Comparison of ENCODE assay signal across 9 cellular contexts in the genomic region with DNA sequence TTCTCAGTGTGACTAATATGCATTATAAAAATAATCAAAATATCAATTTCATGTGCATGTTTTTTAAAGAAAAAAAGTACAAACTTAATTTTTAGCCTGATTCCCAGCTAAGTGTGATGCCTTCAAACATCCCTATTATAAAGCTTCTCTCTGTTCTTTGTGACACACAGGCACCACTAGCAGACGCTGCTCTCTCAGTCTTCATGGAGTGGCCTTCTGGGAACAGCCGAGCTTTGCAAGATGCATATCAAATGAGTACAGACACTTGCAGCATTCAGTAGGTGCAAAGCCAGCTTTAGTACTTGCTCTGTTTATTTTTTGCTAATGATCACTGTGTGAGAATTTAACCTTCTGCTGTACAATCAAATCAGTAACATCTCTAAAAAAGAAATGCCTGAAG.
DNase-seq lines count a peak whose midpoint lies in the region; ATAC-seq and TF ChIP-seq lines count a peak whose summit lies in the region.
"Had no signal": no experiment of that assay in that cellular context is flagged by ENCODE, and none has a peak within 500 bp of the region (broad histone marks: within the 10 kb centered on the region; RNA-seq: fewer than 3 reads in every experiment).

No MANE protein-coding gene starts in this region.

- TF ChIP-seq RAD21 in SK-N-SH (IDR thresholded peaks at IDR 0.05; ENCODE audit: low read length), result peak; percentile 83

- H3K4me3 ChIP-seq in SK-N-SH (ENCODE audit: low read depth in 2 of 2, low read length in 1 of 2) (no peak overlapping the region; a peak in 1 of 4 replicates), left ventricle myocardium inferior (no peak overlapping the region), testis (no peak overlapping the region)

- H2AFZ ChIP-seq in SK-N-SH (ENCODE audit: low read depth), result no peak overlapping the region

- intact Hi-C loops in left ventricle myocardium inferior (cut with micrococcal nuclease) (no loop called here), testis (cut with DNase I; ENCODE audit: low total_unique reads) (no loop called here), MCF 10A (cut with micrococcal nuclease) (no loop called here)

- no peak overlapping the region for H3K4me2 ChIP-seq in SK-N-SH

- H3K9me2 ChIP-seq in SK-N-SH, result no peaks in the 10 kb centered on the region

- H3K27me3 ChIP-seq in SK-N-SH (ENCODE audit: insufficient read depth), result no peaks in the 10 kb centered on the region
- no peaks in the 10 kb centered on the region for H3K27me3 ChIP-seq in left ventricle myocardium inferior (ENCODE audit: low read depth)
- H3K27me3 ChIP-seq in testis, result no peaks in the 10 kb centered on the region

- no peak for TF ChIP-seq EP300 in SK-N-SH (IDR thresholded peaks at IDR 0.05; ENCODE audit: borderline replicate concordance in 1 of 2, low read depth in 1 of 2, low read length in 1 of 2)

- peak; percentile 38 for DNase-seq in SK-N-SH
- peak; percentile 39 for DNase-seq in SK-N-DZ (ENCODE audit: low spot score)
- DNase-seq in left ventricle myocardium inferior, result no peak
- DNase-seq in testis, result peak; percentile 51
- DNase-seq in MCF 10A (ENCODE audit: unreplicated experiment), result no peak
- DNase-seq in stimulated activated naive CD4-positive, alpha-beta T cell (lab: John Stamatoyannopoulos, UW), result no peak
- no peak for DNase-seq in GM10248 (ENCODE audit: extremely low spot score)
- DNase-seq: activated naive CD8-positive, alpha-beta T cell treated with anti-CD3 and anti-CD28 coated beads, Interleukin-2, amount 10 ng/mL, durations not matched to agents 7 days and 5 days had no signal

- no peaks in the 10 kb centered on the region for H3K36me3 Mint-ChIP-seq in MCF 10A (ENCODE audit: insufficient read depth, unreplicated experiment)
- H3K36me3 Mint-ChIP-seq: activated naive CD8-positive, alpha-beta T cell treated with anti-CD3 and anti-CD28 coated beads, Interleukin-2, amount 10 ng/mL, durations not matched to agents 7 days and 5 days had no signal

- H3K4me3 Mint-ChIP-seq in MCF 10A (ENCODE audit: unreplicated experiment), result no peak overlapping the region
- H3K4me3 Mint-ChIP-seq: activated naive CD8-positive, alpha-beta T cell treated with anti-CD3 and anti-CD28 coated beads, Interleukin-2, amount 10 ng/mL, durations not matched to agents 7 days and 5 days had no signal

- H3K79me2 ChIP-seq in SK-N-SH (ENCODE audit: insufficient read depth), result no peaks in the 10 kb centered on the region

- peaks cover 80% of the 10 kb centered on the region for H3K27me3 Mint-ChIP-seq in MCF 10A (ENCODE audit: insufficient read depth, unreplicated experiment)
- H3K27me3 Mint-ChIP-seq: activated naive CD8-positive, alpha-beta T cell treated with anti-CD3 and anti-CD28 coated beads, Interleukin-2, amount 10 ng/mL, durations not matched to agents 7 days and 5 days had no signal

- H3K36me3 ChIP-seq in SK-N-SH (replicated peaks in 1 of 2; ENCODE audit: control insufficient read depth in 1 of 2, insufficient read depth in 2 of 2, low read length in 1 of 2), result no peaks in the 10 kb centered on the region
- no peaks in the 10 kb centered on the region for H3K36me3 ChIP-seq in left ventricle myocardium inferior
- no peaks in the 10 kb centered on the region for H3K36me3 ChIP-seq in testis (ENCODE audit: low read depth, missing control alignments)

- TF ChIP-seq POLR2A in testis (IDR thresholded peaks at IDR 0.05), result no peak

- no peak for ATAC-seq in SK-N-SH treated with all-trans-retinoic acid at 6 μM for 48 hours

- CTCF ChIA-PET in SK-N-SH (lab: Yijun Ruan, JAX), result interaction anchor here (0.5 to 3.0 kb wide), 33 partner anchors 8 to 1909 kb away, joined by 3 to 14 read pairs (median 4); partner anchors contain the start of gene LMBRD1
- CTCF ChIA-PET in MCF 10A (lab: Yijun Ruan, JAX), result interaction anchor here (0.6 to 1.5 kb wide), 4 partner anchors 9 to 194 kb away, joined by 3 to 8 read pairs (median 4); no protein-coding TSS in a partner anchor
- CTCF ChIA-PET in GM10248 (lab: Yijun Ruan, JAX), result interaction anchor here (0.9 to 2.8 kb wide), 3 partner anchors 9 to 100 kb away, joined by 3 to 26 read pairs (median 5); no protein-coding TSS in a partner anchor

- peak; percentile 28; the same call in 1 of the 2 replicates for TF ChIP-seq CTCF in SK-N-SH (IDR thresholded peaks at IDR 0.05)
- TF ChIP-seq CTCF in left ventricle myocardium inferior (IDR thresholded peaks at IDR 0.05; ENCODE audit: borderline replicate concordance), result peak; percentile 62
- no peak for TF ChIP-seq CTCF in testis (IDR thresholded peaks at IDR 0.05)
- TF ChIP-seq CTCF in MCF 10A (IDR thresholded peaks at IDR 0.05; ENCODE audit: unreplicated experiment), result no peak
- no peak for TF ChIP-seq CTCF in GM10248 (IDR thresholded peaks at IDR 0.05; ENCODE audit: control extremely low read depth, extremely low read depth, low read depth, missing control alignments)

- no TSS peak for BruUV-seq in MCF 10A (replicated peaks; lab: Mats Ljungman, UMichigan)

- H3K9me3 ChIP-seq in SK-N-SH (no peaks in the 10 kb centered on the region), left ventricle myocardium inferior (replicated peaks) (no peaks in the 10 kb centered on the region), testis (no peaks in the 10 kb centered on the region)

- POLR2A ChIA-PET in SK-N-SH (lab: Yijun Ruan, JAX) (interaction anchor here (0.7 kb wide), 1 partner anchor 11 kb away, joined by 3 read pairs; no protein-coding TSS in a partner anchor), MCF 10A (lab: Yijun Ruan, JAX) (interaction anchor here (0.6 kb wide), 1 partner anchor 7 kb away, joined by 3 read pairs; no protein-coding TSS in a partner anchor), GM10248 (lab: Yijun Ruan, JAX) (no interaction called here)

- no peaks in the 10 kb centered on the region for H3K9me3 Mint-ChIP-seq in MCF 10A (ENCODE audit: unreplicated experiment)
- H3K9me3 Mint-ChIP-seq: activated naive CD8-positive, alpha-beta T cell treated with anti-CD3 and anti-CD28 coated beads, Interleukin-2, amount 10 ng/mL, durations not matched to agents 7 days and 5 days had no signal

- no peaks in the 10 kb centered on the region for H3K4me1 Mint-ChIP-seq in MCF 10A (ENCODE audit: insufficient read depth, unreplicated experiment)
- H3K4me1 Mint-ChIP-seq: activated naive CD8-positive, alpha-beta T cell treated with anti-CD3 and anti-CD28 coated beads, Interleukin-2, amount 10 ng/mL, durations not matched to agents 7 days and 5 days had no signal

- H3K4me1 ChIP-seq in SK-N-SH (ENCODE audit: control insufficient read depth in 1 of 2, insufficient read depth in 2 of 2, low read depth in 1 of 2, low read length in 1 of 2) (peaks cover 0 to 3% of the 10 kb centered on the region in 2 experiments; a peak in 2 of 4 replicates), left ventricle myocardium inferior (peaks cover 13% of the 10 kb centered on the region), testis (no peaks in the 10 kb centered on the region)

- no peak overlapping the region for H3K9ac ChIP-seq in SK-N-SH

- no peaks in the 10 kb centered on the region for H4K20me1 ChIP-seq in SK-N-SH (ENCODE audit: insufficient read depth)

- WGBS in SK-N-SH (ENCODE audit: low lambda C conversion rate), result 7% methylated on average over 2 of the region's 2 CpGs
- WGBS in testis, 2 donors, result 31 to 50% methylated on average over 2 of the region's 2 CpGs

- H3K27ac ChIP-seq in SK-N-SH (ENCODE audit: low read depth in 2 of 2, low read length in 1 of 2) (no peak overlapping the region; a peak in 1 of 4 replicates), left ventricle myocardium inferior (replicated peaks) (no peak overlapping the region), testis (no peak overlapping the region)

- H3K27ac Mint-ChIP-seq in MCF 10A (ENCODE audit: low read depth, unreplicated experiment), result no peak overlapping the region
- H3K27ac Mint-ChIP-seq: activated naive CD8-positive, alpha-beta T cell treated with anti-CD3 and anti-CD28 coated beads, Interleukin-2, amount 10 ng/mL, durations not matched to agents 7 days and 5 days had no signal

- no peaks in the 10 kb centered on the region for H3F3A ChIP-seq in SK-N-SH (replicated peaks; ENCODE audit: insufficient read depth)

TF ChIP-seq in SK-N-SH, 30 proteins besides CTCF, POLR2A, EP300 and RAD21:
- TF ChIP-seq GATA2 (CRISPR knock-in tag; IDR thresholded peaks at IDR 0.05) (peak; percentile 75), RCOR1 (IDR thresholded peaks at IDR 0.05; ENCODE audit: low read length) (0 out of 2 replicates have a peak, but pooled peaks have one; percentile 20), CHD2 (IDR thresholded peaks at IDR 0.05; ENCODE audit: low read length, partially characterized antibody) (no peak), SMC3 (IDR thresholded peaks at IDR 0.05; ENCODE audit: low read depth, low read length) (peak; percentile 59)
TF ChIP-seq in SK-N-SH: peak in this region for 3.

TF ChIP-seq in SK-N-SH treated with all-trans-retinoic acid at 6 μM for 48 hours, 23 proteins besides CTCF, POLR2A, EP300 and RAD21 (continues in another document):
- TF ChIP-seq CSDC2 (CRISPR knock-in tag; IDR thresholded peaks at IDR 0.05) (no peak), ZNF565 (CRISPR knock-in tag; conservative IDR thresholded peaks at IDR 0.05; ENCODE audit: low read depth) (no peak), BACH2 (CRISPR knock-in tag; IDR thresholded peaks at IDR 0.05; ENCODE audit: borderline replicate concordance) (no peak), ZC3H10 (CRISPR knock-in tag; IDR thresholded peaks at IDR 0.05) (no peak), TOX (CRISPR knock-in tag; IDR thresholded peaks at IDR 0.05; ENCODE audit: borderline replicate concordance) (no peak), TCF4 (CRISPR knock-in tag; IDR thresholded peaks at IDR 0.05; ENCODE audit: borderline replicate concordance) (no peak)
- TF ChIP-seq, protein P1, sequence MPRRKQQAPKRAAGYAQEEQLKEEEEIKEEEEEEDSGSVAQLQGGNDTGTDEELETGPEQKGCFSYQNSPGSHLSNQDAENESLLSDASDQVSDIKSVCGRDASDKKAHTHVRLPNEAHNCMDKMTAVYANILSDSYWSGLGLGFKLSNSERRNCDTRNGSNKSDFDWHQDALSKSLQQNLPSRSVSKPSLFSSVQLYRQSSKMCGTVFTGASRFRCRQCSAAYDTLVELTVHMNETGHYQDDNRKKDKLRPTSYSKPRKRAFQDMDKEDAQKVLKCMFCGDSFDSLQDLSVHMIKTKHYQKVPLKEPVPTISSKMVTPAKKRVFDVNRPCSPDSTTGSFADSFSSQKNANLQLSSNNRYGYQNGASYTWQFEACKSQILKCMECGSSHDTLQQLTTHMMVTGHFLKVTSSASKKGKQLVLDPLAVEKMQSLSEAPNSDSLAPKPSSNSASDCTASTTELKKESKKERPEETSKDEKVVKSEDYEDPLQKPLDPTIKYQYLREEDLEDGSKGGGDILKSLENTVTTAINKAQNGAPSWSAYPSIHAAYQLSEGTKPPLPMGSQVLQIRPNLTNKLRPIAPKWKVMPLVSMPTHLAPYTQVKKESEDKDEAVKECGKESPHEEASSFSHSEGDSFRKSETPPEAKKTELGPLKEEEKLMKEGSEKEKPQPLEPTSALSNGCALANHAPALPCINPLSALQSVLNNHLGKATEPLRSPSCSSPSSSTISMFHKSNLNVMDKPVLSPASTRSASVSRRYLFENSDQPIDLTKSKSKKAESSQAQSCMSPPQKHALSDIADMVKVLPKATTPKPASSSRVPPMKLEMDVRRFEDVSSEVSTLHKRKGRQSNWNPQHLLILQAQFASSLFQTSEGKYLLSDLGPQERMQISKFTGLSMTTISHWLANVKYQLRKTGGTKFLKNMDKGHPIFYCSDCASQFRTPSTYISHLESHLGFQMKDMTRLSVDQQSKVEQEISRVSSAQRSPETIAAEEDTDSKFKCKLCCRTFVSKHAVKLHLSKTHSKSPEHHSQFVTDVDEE (CRISPR knock-in tag; IDR thresholded peaks at IDR 0.05), result no peak

Comparison
In these comparisons a context has a peak if more than half of its experiments do, and no peak if none do; other contexts are left out.
1. DNase-seq: peak in SK-N-SH (single experiment), SK-N-DZ (single experiment) and testis (single experiment); none in left ventricle myocardium inferior (single experiment), MCF 10A (single experiment), stimulated activated naive CD4-positive, alpha-beta T cell (0 of 6) and GM10248 (single experiment).
2. CTCF ChIP-seq: peak in SK-N-SH (single experiment) and left ventricle myocardium inferior (single experiment); none in testis (0 of 3), MCF 10A (single experiment) and GM10248 (single experiment).